Comparison of ENCODE assay signal across 1 cellular context in genomic region chr3:115113367-115113766, GRCh38.
TF ChIP-seq lines count a peak whose summit lies in the region.

No MANE protein-coding gene starts in this region.

TF ChIP-seq in HEK293, 187 proteins besides CTCF, POLR2A, EP300 and RAD21:
- TF ChIP-seq ZNF600 (tag by site-specific recombination; IDR thresholded peaks at IDR 0.05) (peak; percentile 59; the same call in 1 of the 2 replicates), ZNF544 (tag by site-specific recombination; IDR thresholded peaks at IDR 0.05) (no peak)
